24 cellular contexts compared by ENCODE assay signal in the genomic region with DNA sequence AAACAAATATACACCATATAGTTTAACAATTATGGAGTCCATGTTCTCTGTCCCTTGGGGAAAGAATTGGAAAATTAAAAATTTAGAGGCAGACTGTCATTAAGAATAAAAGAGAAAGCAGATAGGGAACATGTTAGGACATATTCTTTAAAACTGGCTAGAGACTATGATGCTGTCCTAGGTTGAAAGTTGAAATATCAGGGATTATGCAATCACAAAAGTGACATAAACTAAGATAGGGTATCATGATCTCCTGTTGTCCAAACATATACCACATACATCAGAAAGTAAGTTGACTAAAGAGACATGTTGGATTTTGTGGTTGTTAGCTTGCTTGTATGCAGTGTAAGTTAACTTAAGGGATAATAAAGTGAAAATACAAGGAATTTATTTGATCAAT. TPM values are rescaled to one million over a fixed set of nuclear protein-coding genes. Genes with fewer than 3 reads are reported as not detected.
A peak's percentile ranks its signal among the peaks of the same experiment; 100 is the strongest.
DNase-seq lines count a peak whose midpoint lies in the region; ATAC-seq, FAIRE-seq and TF ChIP-seq lines count a peak whose summit lies in the region.
"Had no signal": no experiment of that assay in that cellular context is flagged by ENCODE, and none has a peak within 500 bp of the region (broad histone marks: within the 10 kb centered on the region; RNA-seq: fewer than 3 reads in every experiment).

No MANE protein-coding gene starts in this region.

- H2AFZ ChIP-seq in ACC112 (ENCODE audit: low read length, unreplicated experiment): no peak overlapping the region
- H2AFZ ChIP-seq in mammary epithelial cell (ENCODE audit: low read depth, low read length): no peak overlapping the region

- H3K27ac Mint-ChIP-seq in WTC11: no peak overlapping the region
- H3K27ac Mint-ChIP-seq: activated B cell treated with CpG ODN at 0.5 μM for 24 hours; activated T-cell treated with anti-CD3 and anti-CD28 coated beads, Interleukin-2, amount 50 U/mL, for 72 hours; natural killer cell had no signal

- DNase-seq in NCI-H460 (ENCODE audit: extremely low read depth, low read depth) (peak; percentile 70), mammary epithelial cell (peak; percentile 50), EL (no peak), DMS79 treated with DMSO at 0.1 percent for 48 hours (lab: John Stamatoyannopoulos, UW) (no peak), WTC11 (ENCODE audit: low spot score) (no peak)
- DNase-seq: activated B cell treated with CpG ODN at 0.5 μM for 24 hours; activated CD4-positive, alpha-beta T cell treated with anti-CD3 and anti-CD28 coated beads, Interleukin-2, amount 50 U/mL, for 1 hour; activated naive CD4-positive, alpha-beta T cell; activated T-cell treated with anti-CD3 and anti-CD28 coated beads, Interleukin-2, amount 50 U/mL, for 72 hours; amniotic stem cell; colonic mucosa; H7; KG1; MM.1S; natural killer cell; NCI-H446 treated with DMSO at 0.1 percent for 48 hours; spleen; T1000 had no signal

- H3K36me3 ChIP-seq in ACC112 (ENCODE audit: insufficient read depth, low read length) (no peaks in the 10 kb centered on the region), mammary epithelial cell (ENCODE audit: insufficient read depth, low read length) (no peaks in the 10 kb centered on the region)
- H3K36me3 ChIP-seq: colonic mucosa, spleen had no signal

- H3K36me3 Mint-ChIP-seq in WTC11: no peaks in the 10 kb centered on the region
- H3K36me3 Mint-ChIP-seq: natural killer cell had no signal

- TSS peak; percentile 78 for BruUV-seq in mammary epithelial cell (replicated peaks; lab: Mats Ljungman, UMichigan)

- H3K9ac ChIP-seq in mammary epithelial cell (ENCODE audit: insufficient read depth, low read length): no peak overlapping the region

- H3K4me3 ChIP-seq in ACC112 (ENCODE audit: low read depth, low read length) (no peak overlapping the region), mammary epithelial cell (replicated peaks in 1 of 3; ENCODE audit: insufficient read depth in 1 of 3, low read depth in 2 of 3, low read length in 3 of 3) (peak overlapping the region in 1 of 3 experiments; percentile 11)
- H3K4me3 ChIP-seq: colonic mucosa, spleen, tibial nerve had no signal

- H3K4me1 Mint-ChIP-seq in WTC11: peaks cover 3% of the 10 kb centered on the region
- H3K4me1 Mint-ChIP-seq: activated B cell treated with CpG ODN at 0.5 μM for 24 hours, natural killer cell had no signal

- peaks cover 42% of the 10 kb centered on the region for H3K4me1 ChIP-seq in ACC112 (ENCODE audit: control insufficient read depth, insufficient read depth, low read length, unreplicated experiment)
- peaks cover 25% of the 10 kb centered on the region for H3K4me1 ChIP-seq in mammary epithelial cell (ENCODE audit: insufficient read depth, low read length)
- H3K4me1 ChIP-seq: colonic mucosa had no signal

- in situ Hi-C loops in mammary epithelial cell (cut with MboI; ENCODE audit: low sequenced_read_pairs in 2 of 2): loop anchor here (5.0 to 25.0 kb wide), 5 partner anchors 94 to 1269 kb away; partner anchors contain the start of genes SHC4 (in 2 of the 2) and FGF7 (in 1 of the 2)

- no peaks in the 10 kb centered on the region for H3K79me2 ChIP-seq in ACC112 (ENCODE audit: control insufficient read depth, insufficient read depth, low read length, unreplicated experiment)
- no peaks in the 10 kb centered on the region for H3K79me2 ChIP-seq in mammary epithelial cell (ENCODE audit: insufficient read depth, low read length)

- no peaks in the 10 kb centered on the region for H3K9me3 Mint-ChIP-seq in WTC11
- H3K9me3 Mint-ChIP-seq: activated B cell treated with CpG ODN at 0.5 μM for 24 hours; activated T-cell treated with anti-CD3 and anti-CD28 coated beads, Interleukin-2, amount 50 U/mL, for 72 hours; natural killer cell had no signal

- ATAC-seq in WTC11 (no peak), GM21515 (IDR thresholded peaks at IDR 0.05; ENCODE audit: unreplicated experiment) (no peak)
- ATAC-seq: activated T-cell treated with anti-CD3 and anti-CD28 coated beads, Interleukin-2, amount 50 U/mL, for 72 hours; natural killer cell; Right ventricle myocardium inferior had no signal

- H3K27me3 ChIP-seq in ACC112 (ENCODE audit: insufficient read depth, low read length) (no peaks in the 10 kb centered on the region), mammary epithelial cell (ENCODE audit: insufficient read depth, low read length) (no peaks in the 10 kb centered on the region)
- H3K27me3 ChIP-seq: colonic mucosa, tibial nerve had no signal

- intact Hi-C loops in mammary epithelial cell (cut with micrococcal nuclease): no loop called here

- CTCF ChIA-PET in mammary epithelial cell (lab: Charles Lee; ENCODE audit: low non-redundant PET) (interaction anchor here (0.8 kb wide), 1 partner anchor 98 kb away, joined by 7 read pairs; no protein-coding TSS in a partner anchor), WTC11 (lab: Charles Lee) (interaction anchor here (1.2 to 1.4 kb wide), 2 partner anchors 10 to 108 kb away, joined by 3 read pairs; partner anchors contain the start of gene EID1)

- H3K9me3 ChIP-seq in mammary epithelial cell (replicated peaks; ENCODE audit: insufficient read depth, low read length): no peaks in the 10 kb centered on the region
- H3K9me3 ChIP-seq: colonic mucosa, spleen, tibial nerve had no signal

- H3K27me3 Mint-ChIP-seq in WTC11 (ENCODE audit: low read depth): no peaks in the 10 kb centered on the region

- peak overlapping the region; percentile 76 for H3K4me2 ChIP-seq in mammary epithelial cell (ENCODE audit: insufficient read depth, low read depth, low read length)

- peak overlapping the region; percentile 53 for H3K27ac ChIP-seq in ACC112 (ENCODE audit: low read depth, low read length)
- H3K27ac ChIP-seq in mammary epithelial cell (ENCODE audit: insufficient read depth, low read depth, low read length): peak overlapping the region; percentile 75
- H3K27ac ChIP-seq: colonic mucosa, spleen had no signal

- POLR2A ChIA-PET in WTC11 (lab: Charles Lee): no interaction called here

- TF ChIP-seq CTCF in mammary epithelial cell (conservative IDR thresholded peaks at IDR 0.05 in 1 of 2, IDR thresholded peaks at IDR 0.05 in 1 of 2; ENCODE audit: extremely low read depth in 1 of 2, insufficient read depth in 1 of 2, low read depth in 1 of 2, low read length in 2 of 2) (no peak), WTC11 (IDR thresholded peaks at IDR 0.05) (no peak)

- no peaks in the 10 kb centered on the region for H4K20me1 ChIP-seq in mammary epithelial cell (ENCODE audit: insufficient read depth, low read length)

- FAIRE-seq in islet of Langerhans (lab: Jason Lieb, UNC): peak; percentile 33
- FAIRE-seq: GM19239 had no signal

- no peak overlapping the region for H3K4me3 Mint-ChIP-seq in WTC11
- H3K4me3 Mint-ChIP-seq: activated B cell treated with CpG ODN at 0.5 μM for 24 hours; activated T-cell treated with anti-CD3 and anti-CD28 coated beads, Interleukin-2, amount 50 U/mL, for 72 hours; natural killer cell had no signal

- dilution Hi-C loops in mammary epithelial cell (cut with HindIII; ENCODE audit: low sequenced_read_pairs): loop anchor here (25.0 kb wide), 1 partner anchor 269 kb away; no protein-coding TSS in a partner anchor

TF ChIP-seq in WTC11, 78 proteins besides CTCF, POLR2A, EP300 and RAD21 (continues in another document):
- TF ChIP-seq CREB1 (CRISPR knock-in tag; IDR thresholded peaks at IDR 0.05) (no peak), CDX4 (CRISPR knock-in tag; IDR thresholded peaks at IDR 0.05; ENCODE audit: borderline replicate concordance) (no peak), CREM (CRISPR knock-in tag; IDR thresholded peaks at IDR 0.05) (no peak), TCF7 (CRISPR knock-in tag; IDR thresholded peaks at IDR 0.05; ENCODE audit: low read depth) (no peak)
- TF ChIP-seq, protein P1, sequence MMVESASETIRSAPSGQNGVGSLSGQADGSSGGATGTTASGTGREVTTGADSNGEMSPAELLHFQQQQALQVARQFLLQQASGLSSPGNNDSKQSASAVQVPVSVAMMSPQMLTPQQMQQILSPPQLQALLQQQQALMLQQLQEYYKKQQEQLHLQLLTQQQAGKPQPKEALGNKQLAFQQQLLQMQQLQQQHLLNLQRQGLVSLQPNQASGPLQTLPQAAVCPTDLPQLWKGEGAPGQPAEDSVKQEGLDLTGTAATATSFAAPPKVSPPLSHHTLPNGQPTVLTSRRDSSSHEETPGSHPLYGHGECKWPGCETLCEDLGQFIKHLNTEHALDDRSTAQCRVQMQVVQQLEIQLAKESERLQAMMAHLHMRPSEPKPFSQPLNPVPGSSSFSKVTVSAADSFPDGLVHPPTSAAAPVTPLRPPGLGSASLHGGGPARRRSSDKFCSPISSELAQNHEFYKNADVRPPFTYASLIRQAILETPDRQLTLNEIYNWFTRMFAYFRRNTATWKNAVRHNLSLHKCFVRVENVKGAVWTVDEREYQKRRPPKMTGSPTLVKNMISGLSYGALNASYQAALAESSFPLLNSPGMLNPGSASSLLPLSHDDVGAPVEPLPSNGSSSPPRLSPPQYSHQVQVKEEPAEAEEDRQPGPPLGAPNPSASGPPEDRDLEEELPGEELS (CRISPR knock-in tag; IDR thresholded peaks at IDR 0.05): no peak

RNA-seq across cellular contexts. Expression of gene EID1, which starts 9.9 kb away (rescaled TPM):
- 229 and 253 TPM in 2 replicates for total RNA-seq in NCI-H460 (2014; rRNA removed; shearing (Covaris generic))
- 153 and 221 TPM in 2 replicates for polyA plus RNA-seq in NCI-H460 (2014; cell fraction: nucleus; rRNA removed)
- total RNA-seq in mammary epithelial cell (100 to 1,000 TPM in 1 of 2 donors, 10 to 100 TPM in 1; 84.6 to 147 TPM), WTC11 (2021) (89.5 to 104 TPM (median 102 TPM) in 3 replicates)
- 105 TPM for polyA plus RNA-seq in mammary epithelial cell
- 34.1 TPM for polyA minus RNA-seq in mammary epithelial cell

RNA-seq across cellular contexts. Expression of gene CEP152, which starts 57.1 kb away (rescaled TPM):
- total RNA-seq in NCI-H460 (2014; rRNA removed; shearing (Covaris generic)): 9.9 and 12.5 TPM in 2 replicates
- polyA plus RNA-seq in NCI-H460 (2014; cell fraction: nucleus; rRNA removed): 12.7 and 15.0 TPM in 2 replicates
- 1 to 10 TPM; 2.5 to 9.2 TPM for total RNA-seq in mammary epithelial cell
- polyA plus RNA-seq in mammary epithelial cell: 0.66 TPM
- 0.36 TPM for polyA minus RNA-seq in mammary epithelial cell
- 12.8 to 16.7 TPM (median 13.0 TPM) in 3 replicates for total RNA-seq in WTC11 (2021)

Comparison
In these comparisons a context has a peak if more than half of its experiments do, and no peak if none do; other contexts are left out.
1. DNase-seq: peak in NCI-H460 (single experiment) and mammary epithelial cell (single experiment); none in EL (single experiment), DMS79 treated with DMSO at 0.1 percent for 48 hours (single experiment) and WTC11 (single experiment).